Comparison of ENCODE assay signal across 25 cellular contexts in the genomic region with DNA sequence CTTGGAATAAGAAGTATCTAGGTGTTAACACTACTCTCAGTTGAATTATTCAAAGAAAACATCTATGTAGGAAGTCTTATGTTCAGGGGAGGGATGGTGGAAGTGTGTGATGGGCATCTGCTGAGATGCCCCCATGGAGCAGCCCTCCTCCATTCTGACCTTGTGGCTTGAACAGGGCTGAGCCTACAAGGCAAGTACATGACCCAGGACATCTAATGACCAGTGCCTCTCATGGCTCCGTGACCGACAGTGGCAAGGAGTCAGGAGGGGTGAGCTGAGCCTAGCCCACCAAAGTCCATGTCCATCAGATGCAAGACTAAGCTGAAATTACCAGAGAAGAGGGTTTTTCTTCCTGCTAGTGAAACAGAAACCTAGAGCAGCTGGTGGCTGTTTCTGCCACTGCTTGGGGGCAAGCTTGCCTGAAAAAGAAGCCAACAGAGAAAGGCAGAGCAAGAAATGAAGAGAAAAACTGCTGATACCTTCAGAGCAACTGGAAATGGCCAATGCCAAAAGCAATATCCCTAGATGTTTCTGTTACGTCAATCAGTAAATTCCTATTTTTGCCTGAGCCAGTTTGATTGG.
A peak's percentile ranks its signal among the peaks of the same experiment; 100 is the strongest.
DNase-seq lines count a peak whose midpoint lies in the region; ATAC-seq, FAIRE-seq and TF ChIP-seq lines count a peak whose summit lies in the region.
"Had no signal": no experiment of that assay in that cellular context is flagged by ENCODE, and none has a peak within 500 bp of the region (broad histone marks: within the 10 kb centered on the region; RNA-seq: fewer than 3 reads in every experiment).

No MANE protein-coding gene starts in this region.

- no peak overlapping the region for H2BK15ac ChIP-seq in IMR-90 (ENCODE audit: low read depth, low read length)

- no peaks in the 10 kb centered on the region for H3K79me2 ChIP-seq in GM12878 (ENCODE audit: control insufficient read depth, insufficient read depth, low read length)

- 94% methylated on average over 2 of the region's 3 CpGs; no CpG with 5 or more reads in 1 of the 2 experiments for WGBS in IMR-90 (ENCODE audit: extremely low coverage in 2 of 2, insufficient read length in 1 of 2), 2 experiments
- 85% methylated on average over 3 of the region's 3 CpGs for WGBS in GM12878 (ENCODE audit: insufficient coverage, insufficient replicate concordance, low lambda C conversion rate, missing lambda C conversion rate)

- peak overlapping the region; percentile 11; the same call in 1 of the 2 replicates for H4K91ac ChIP-seq in IMR-90 (ENCODE audit: insufficient read depth, low read depth, low read length)

- no peak overlapping the region for H2BK120ac ChIP-seq in IMR-90 (ENCODE audit: low read depth, low read length)

- H3K4me1 ChIP-seq in IMR-90 (ENCODE audit: control insufficient read depth, insufficient read depth, low read length), result no peaks in the 10 kb centered on the region; the same call in 1 of the 2 replicates
- H3K4me1 ChIP-seq in GM12878 (ENCODE audit: control insufficient read depth, insufficient read depth, low read length), result no peaks in the 10 kb centered on the region
- H3K4me1 ChIP-seq: lower lobe of right lung, prostate gland had no signal

- H4K20me1 ChIP-seq in IMR-90 (ENCODE audit: insufficient read depth, low read length) (0 out of 2 replicates have a peak, but pooled peaks cover 3% of the 10 kb centered on the region), GM12878 (ENCODE audit: control insufficient read depth, insufficient read depth) (no peaks in the 10 kb centered on the region)

- no peak overlapping the region for H2AK9ac ChIP-seq in IMR-90 (replicated peaks; ENCODE audit: low read depth, low read length, poor library complexity)

- H2BK5ac ChIP-seq in IMR-90 (ENCODE audit: low read depth, low read length, poor library complexity, severe bottlenecking), result no peak overlapping the region

- DNase-seq in NCI-H446 treated with DMSO at 0.1 percent for 48 hours (lab: John Stamatoyannopoulos, UW) (peak; percentile 27), NCI-H446 (lab: John Stamatoyannopoulos, UW) (no peak), G401 (ENCODE audit: low spot score) (peak; percentile 30), IMR-90 (no peak), GM12878 (ENCODE audit: low read depth, low spot score) (no peak), hepatic stellate cell (ENCODE audit: low spot score) (no peak)
- no peak for DNase-seq in activated effector memory CD4-positive, alpha-beta T cell treated with anti-CD3 and anti-CD28 coated beads, Interleukin-2, amount 50 U/mL, for 16 hours
- DNase-seq: activated CD4-positive, alpha-beta T cell treated with anti-CD3 and anti-CD28 coated beads for 4 hours; activated CD8-positive, alpha-beta memory T cell treated with anti-CD3 and anti-CD28 coated beads, Interleukin-2, amount 50 U/mL, for 48 hours; AML-193; DMS79 treated with DMSO at 0.1 percent for 48 hours; effector memory CD8-positive, alpha-beta T cell; esophagus squamous epithelium; gastrocnemius medialis; lower lobe of right lung; mucosa of descending colon; NCI-H1436 treated with DMSO at 0.1 percent for 48 hours; PC-9; SIG-M5; stimulated activated CD8-positive, alpha-beta memory T cell treated with anti-CD3 and anti-CD28 coated beads, Interleukin-4, amount 100 ng/mL, for 48 hours had no signal

- dilution Hi-C loops in IMR-90 (cut with HindIII; ENCODE audit: low sequenced_read_pairs, unreplicated experiment), result no loop called here

- H3K9ac ChIP-seq in IMR-90 (ENCODE audit: low read depth, low read length) (no peak overlapping the region), GM12878 (ENCODE audit: control insufficient read depth, insufficient read depth, low read length) (no peak overlapping the region)

- RAD21 ChIA-PET in GM12878 (lab: Charles Lee; ENCODE audit: unreplicated experiment), result no interaction called here

- ATAC-seq in IMR-90 (ENCODE audit: low read depth) (no peak), GM12878 (peak; percentile 65)
- ATAC-seq in activated CD4-positive, CD25-positive, alpha-beta regulatory T cell treated with anti-CD3 and anti-CD28 coated beads, Interleukin-2, amount 50 U/mL, for 24 hours, result no peak
- ATAC-seq: effector memory CD8-positive, alpha-beta T cell; gastrocnemius medialis; K562; lower lobe of right lung; mucosa of descending colon had no signal

- intact Hi-C loops in IMR-90 (cut with micrococcal nuclease), result loop anchor here (5.0 kb wide), 1 partner anchor 112 kb away; a partner anchor contains a TSS
- intact Hi-C loops in GM12878 (cut with micrococcal nuclease; ENCODE audit: unreplicated experiment), result no loop called here

- H3K56ac ChIP-seq in IMR-90 (ENCODE audit: extremely low read depth, insufficient read depth, low read length), result no peak overlapping the region

- H3K79me1 ChIP-seq in IMR-90 (ENCODE audit: low read depth in 1 of 2, low read length in 2 of 2), result peaks cover 35 to 58% of the 10 kb centered on the region in 2 experiments

- H3K36me3 ChIP-seq in IMR-90 (ENCODE audit: control insufficient read depth, insufficient read depth, low read length) (no peaks in the 10 kb centered on the region; the same call in 1 of the 2 replicates), GM12878 (ENCODE audit: control insufficient read depth in 2 of 2, insufficient read depth in 2 of 2, low read length in 1 of 2) (no peaks in the 10 kb centered on the region)
- H3K36me3 ChIP-seq: esophagus squamous epithelium, gastrocnemius medialis, lower lobe of right lung, prostate gland had no signal

- no peak overlapping the region for H4K5ac ChIP-seq in IMR-90 (ENCODE audit: low read depth, low read length)

- FAIRE-seq in GM12878 (lab: Jason Lieb, UNC), result no peak
- FAIRE-seq: colon, H1, K562 had no signal

- no peak for TF ChIP-seq RAD21 in IMR-90 (IDR thresholded peaks at IDR 0.05; ENCODE audit: low read length)
- TF ChIP-seq RAD21 in GM12878 (IDR thresholded peaks at IDR 0.05; ENCODE audit: insufficient read depth, low read depth, low read length), result no peak

- TF ChIP-seq EP300 in GM12878 (IDR thresholded peaks at IDR 0.05; ENCODE audit: borderline replicate concordance in 1 of 2, control insufficient read depth in 1 of 2, low read depth in 2 of 2, low read length in 2 of 2), result no peak

- no peak overlapping the region for H3K14ac ChIP-seq in IMR-90 (replicated peaks; ENCODE audit: low read depth, low read length)

- peak overlapping the region; percentile 56; the same call in 1 of the 2 replicates for H2AK5ac ChIP-seq in IMR-90 (ENCODE audit: low read depth, low read length)

- H3K27me3 ChIP-seq in IMR-90 (ENCODE audit: control insufficient read depth, insufficient read depth, low read length) (no peaks in the 10 kb centered on the region), GM12878 (replicated peaks in 1 of 2; ENCODE audit: control insufficient read depth in 2 of 2, insufficient read depth in 2 of 2, low read length in 1 of 2) (no peaks in the 10 kb centered on the region)
- H3K27me3 ChIP-seq: esophagus squamous epithelium, gastrocnemius medialis had no signal

- no peaks in the 10 kb centered on the region for H3K9me3 ChIP-seq in IMR-90 (ENCODE audit: control insufficient read depth, insufficient read depth, low read length)
- H3K9me3 ChIP-seq in GM12878 (replicated peaks; ENCODE audit: control insufficient read depth, insufficient read depth, low read length), result no peaks in the 10 kb centered on the region
- H3K9me3 ChIP-seq: esophagus squamous epithelium, gastrocnemius medialis, lower lobe of right lung, mucosa of descending colon, prostate gland had no signal

- TF ChIP-seq POLR2A in IMR-90 (IDR thresholded peaks at IDR 0.05; ENCODE audit: low read depth, low read length), result no peak
- TF ChIP-seq POLR2A in GM12878 (IDR thresholded peaks at IDR 0.05; ENCODE audit: low read depth, low read length), result no peak

- in situ Hi-C loops in G401 (cut with HindIII; ENCODE audit: low sequenced_read_pairs) (no loop called here), IMR-90 (cut with MboI; ENCODE audit: low sequenced_read_pairs) (no loop called here), GM12878 (cut with MboI) (no loop called here)

- H2AFZ ChIP-seq in IMR-90 (replicated peaks; ENCODE audit: low read length, poor library complexity) (peak overlapping the region; percentile 13), GM12878 (ENCODE audit: control insufficient read depth, low read depth, low read length) (no peak overlapping the region)
- H2AFZ ChIP-seq: PC-9 had no signal

- BruUV-seq in IMR-90 (replicated peaks; lab: Mats Ljungman, UMichigan), result no TSS peak
- no TSS peak for BruUV-seq in GM12878 (replicated peaks; lab: Mats Ljungman, UMichigan)

- SMC1A ChIA-PET in GM12878 (lab: Charles Lee; ENCODE audit: uncharacterized antibody, unreplicated experiment), result interaction anchor here (0.8 to 2.3 kb wide), 4 partner anchors 10 to 103 kb away, joined by 3 to 5 read pairs (median 4); no protein-coding TSS in a partner anchor

- no peak overlapping the region; the same call in 1 of the 2 replicates for H3K23ac ChIP-seq in IMR-90 (ENCODE audit: low read depth, low read length)

- POLR2A ChIA-PET in IMR-90 (lab: Charles Lee; ENCODE audit: unreplicated experiment), result no interaction called here
- POLR2A ChIA-PET in GM12878 (lab: Charles Lee), result no interaction called here

- no peak for TF ChIP-seq CTCF in IMR-90 (conservative IDR thresholded peaks at IDR 0.05; ENCODE audit: low read depth, low read length)
- no peak for TF ChIP-seq CTCF in GM12878 (IDR thresholded peaks at IDR 0.05 in 2 of 3, conservative IDR thresholded peaks at IDR 0.05 in 1 of 3; ENCODE audit: control insufficient read depth in 2 of 3, extremely low read depth in 1 of 3, insufficient read depth in 1 of 3, low read depth in 3 of 3, low read length in 3 of 3)

- H2BK20ac ChIP-seq in IMR-90 (ENCODE audit: low read depth, low read length), result no peak overlapping the region

- H3K4me3 ChIP-seq in IMR-90 (ENCODE audit: insufficient read depth, low read depth, low read length) (no peak overlapping the region), GM12878 (no peak overlapping the region)
- H3K4me3 ChIP-seq: esophagus squamous epithelium, gastrocnemius medialis, K562, lower lobe of right lung, mucosa of descending colon, PC-9, prostate gland had no signal

- H3K4ac ChIP-seq in IMR-90 (ENCODE audit: low read depth, low read length), result no peak overlapping the region

- H4K8ac ChIP-seq in IMR-90 (ENCODE audit: low read depth in 2 of 2, low read length in 2 of 2), result peak overlapping the region in 1 of 2 experiments; percentile 9; a peak in 1 of 4 replicates

- CTCF ChIA-PET in IMR-90 (lab: Yijun Ruan, JAX) (interaction anchor here (0.6 kb wide), 1 partner anchor 1410 kb away, joined by 3 read pairs; no protein-coding TSS in a partner anchor), GM12878 (lab: Yijun Ruan, JAX) (interaction anchor here (0.6 to 0.9 kb wide), 5 partner anchors 9 to 197 kb away, joined by 3 read pairs; no protein-coding TSS in a partner anchor)

- H3K27ac ChIP-seq in IMR-90 (ENCODE audit: insufficient read depth, low read length) (no peak overlapping the region), GM12878 (ENCODE audit: control insufficient read depth, insufficient read depth) (no peak overlapping the region)
- H3K27ac ChIP-seq: esophagus squamous epithelium, gastrocnemius medialis, lower lobe of right lung, PC-9, prostate gland had no signal

- H3K4me2 ChIP-seq in IMR-90 (ENCODE audit: low read depth, low read length) (no peak overlapping the region), GM12878 (ENCODE audit: control insufficient read depth, insufficient read depth) (no peak overlapping the region)
- H3K4me2 ChIP-seq: PC-9 had no signal

- no peak overlapping the region for H3K18ac ChIP-seq in IMR-90 (ENCODE audit: low read depth, low read length)

- peaks cover 3% of the 10 kb centered on the region for H3K9me1 ChIP-seq in IMR-90 (ENCODE audit: insufficient read depth, low read length)

Comparison
In these comparisons a context has a peak if more than half of its experiments do, and no peak if none do; other contexts are left out.
1. DNase-seq: peak in NCI-H446 treated with DMSO at 0.1 percent for 48 hours (single experiment) and G401 (single experiment); none in NCI-H446 (0 of 2), IMR-90 (single experiment), GM12878 (single experiment), activated effector memory CD4-positive, alpha-beta T cell treated with anti-CD3 and anti-CD28 coated beads, Interleukin-2, amount 50 U/mL, for 16 hours (single experiment) and hepatic stellate cell (single experiment).